In the genomic region with DNA sequence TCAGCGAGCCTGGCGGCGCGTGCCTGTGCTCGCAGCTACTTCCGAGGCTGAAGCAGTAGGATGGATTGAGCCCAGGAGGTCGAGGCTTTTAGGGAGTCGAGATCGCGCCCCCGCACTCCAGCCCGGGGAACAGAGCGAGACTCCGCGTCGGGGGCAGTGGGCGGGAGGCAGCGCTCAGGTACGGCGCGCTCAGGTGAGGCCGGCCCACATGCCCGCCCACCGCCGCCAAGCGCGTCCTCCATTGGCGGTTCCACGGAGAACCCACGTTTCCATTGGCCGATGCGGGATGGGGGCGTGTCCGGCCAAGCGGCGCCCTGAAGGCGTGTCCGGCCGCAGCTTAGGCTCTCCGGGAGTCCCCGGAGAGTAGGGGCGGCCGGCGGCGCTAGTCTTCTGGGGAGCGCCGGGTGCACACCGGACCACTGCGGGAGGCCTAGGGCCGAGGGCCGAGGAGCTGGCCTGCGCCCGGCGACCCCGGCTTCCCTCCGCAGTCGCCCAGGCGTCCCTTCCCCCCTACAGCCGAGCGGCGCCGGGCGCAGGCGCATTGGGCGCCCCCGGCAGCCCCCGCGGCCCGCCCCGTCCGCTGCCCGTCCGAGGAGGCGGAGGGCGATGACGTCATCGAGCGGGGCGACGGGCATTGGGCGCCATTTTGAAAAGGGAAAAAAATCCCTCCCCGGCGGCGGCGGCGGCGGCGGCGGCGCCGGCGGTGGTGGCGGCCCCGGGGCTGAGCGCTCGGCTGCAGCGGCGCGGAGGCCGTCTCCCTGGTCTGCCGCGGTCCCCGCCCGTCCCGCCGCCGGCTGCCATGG, we compare ENCODE assay signal across 8 cellular contexts. TPM values are rescaled to one million over a fixed set of nuclear protein-coding genes. Genes with fewer than 3 reads are reported as not detected.
DNase-seq lines count a peak whose midpoint lies in the region; ATAC-seq and TF ChIP-seq lines count a peak whose summit lies in the region.

Gene PPP2R2D, plus strand, starts transcription at position 659 of the 803 bp plus-strand sequence. Its CDS starts 141 bp downstream, at position 800.

- H3K4me3 Mint-ChIP-seq in activated CD4-positive, alpha-beta T cell treated with anti-CD3 and anti-CD28 coated beads, Interleukin-2, amount 10 ng/mL, durations not matched to agents 24 days and 14 days: peak within 1 kb of the TSS; percentile 90

- H3K9me3 ChIP-seq in colonic mucosa: no peaks in the 10 kb centered on the region

- DNase-seq in Ammon's horn (ENCODE audit: low spot score) (peak; percentile 96), NCI-H510A treated with DMSO at 0.1 percent for 48 hours (lab: John Stamatoyannopoulos, UW) (peak; percentile 92), colonic mucosa (peak; percentile 96), left colon (peak; percentile 95 to 96)
- DNase-seq in activated CD4-positive, alpha-beta T cell treated with anti-CD3 and anti-CD28 coated beads, Interleukin-2, amount 10 ng/mL, durations not matched to agents 24 days and 14 days: peak; percentile 99
- DNase-seq in stimulated activated CD4-positive, alpha-beta T cell treated with anti-CD3 and anti-CD28 coated beads, Interleukin-1b, Interleukin-23, amount 100 ng/mL, for 48 hours: peak; percentile 94

- peak within 1 kb of the TSS; percentile 91 for H3K4me3 ChIP-seq in colonic mucosa

- intact Hi-C loops in activated CD4-positive, alpha-beta T cell treated with anti-CD3 and anti-CD28 coated beads, Interleukin-2, amount 10 ng/mL, durations not matched to agents 24 days and 14 days (cut with micrococcal nuclease): loop anchor here (1.0 to 10.0 kb wide), 7 partner anchors 16 to 1786 kb away; partner anchors contain the start of genes BNIP3 and C10orf143
- intact Hi-C loops in colonic mucosa (cut with DNase I) (no loop called here), left colon (cut with DNase I, micrococcal nuclease) (no loop called here)

- peak within 1 kb of the TSS; percentile 90 for H3K27ac ChIP-seq in colonic mucosa

- H3K27me3 ChIP-seq in colonic mucosa: no peaks in the 10 kb centered on the region

- peak within 1 kb of the TSS; percentile 79 for H3K27ac Mint-ChIP-seq in activated CD4-positive, alpha-beta T cell treated with anti-CD3 and anti-CD28 coated beads, Interleukin-2, amount 10 ng/mL, durations not matched to agents 24 days and 14 days

- no peaks in the 10 kb centered on the region for H3K9me3 Mint-ChIP-seq in activated CD4-positive, alpha-beta T cell treated with anti-CD3 and anti-CD28 coated beads, Interleukin-2, amount 10 ng/mL, durations not matched to agents 24 days and 14 days

- peaks cover 47% of the 10 kb centered on the region for H3K4me1 Mint-ChIP-seq in activated CD4-positive, alpha-beta T cell treated with anti-CD3 and anti-CD28 coated beads, Interleukin-2, amount 10 ng/mL, durations not matched to agents 24 days and 14 days

- peak; percentile 90 for ATAC-seq in HG03432 (IDR thresholded peaks at IDR 0.05; ENCODE audit: unreplicated experiment)
- ATAC-seq in left colon: peak; percentile 93

- TF ChIP-seq CTCF in colonic mucosa (IDR thresholded peaks at IDR 0.05): no peak

- H3K4me1 ChIP-seq in colonic mucosa: peaks cover 11% of the 10 kb centered on the region

- H3K36me3 ChIP-seq in colonic mucosa: no peaks in the 10 kb centered on the region

- H3K9ac ChIP-seq in colonic mucosa (ENCODE audit: low read depth in 2 of 2, low read length in 2 of 2): peak within 1 kb of the TSS; percentile 81 to 92

- peak; percentile 44 for TF ChIP-seq POLR2A in GM19193 (IDR thresholded peaks at IDR 0.05; ENCODE audit: extremely low read depth, insufficient read depth, insufficient read length)

- peaks cover 20% of the 10 kb centered on the region for H3K27me3 Mint-ChIP-seq in activated CD4-positive, alpha-beta T cell treated with anti-CD3 and anti-CD28 coated beads, Interleukin-2, amount 10 ng/mL, durations not matched to agents 24 days and 14 days

- H3K36me3 Mint-ChIP-seq in activated CD4-positive, alpha-beta T cell treated with anti-CD3 and anti-CD28 coated beads, Interleukin-2, amount 10 ng/mL, durations not matched to agents 24 days and 14 days (ENCODE audit: low read depth): peaks cover 11% of the 10 kb centered on the region

RNA-seq across cellular contexts. Expression of gene PPP2R2D, which starts in this region (rescaled TPM):
- 33.2 and 36.2 TPM in 2 replicates for total RNA-seq in activated CD4-positive, alpha-beta T cell treated with anti-CD3 and anti-CD28 coated beads, Interleukin-2, amount 10 ng/mL, durations not matched to agents 24 days and 14 days
- 10 to 100 TPM; 28.1 to 30.6 TPM for total RNA-seq in colonic mucosa
- total RNA-seq in left colon: 10 to 100 TPM; 28.5 to 30.2 TPM

Comparison
In these comparisons a context has a peak if more than half of its experiments do, and no peak if none do; other contexts are left out.
1. Peak in every context shown above with its lines: DNase-seq, ATAC-seq, H3K4me3 ChIP-seq and H3K27ac ChIP-seq.